Comparison of ENCODE assay signal across 8 cellular contexts in the genomic region with DNA sequence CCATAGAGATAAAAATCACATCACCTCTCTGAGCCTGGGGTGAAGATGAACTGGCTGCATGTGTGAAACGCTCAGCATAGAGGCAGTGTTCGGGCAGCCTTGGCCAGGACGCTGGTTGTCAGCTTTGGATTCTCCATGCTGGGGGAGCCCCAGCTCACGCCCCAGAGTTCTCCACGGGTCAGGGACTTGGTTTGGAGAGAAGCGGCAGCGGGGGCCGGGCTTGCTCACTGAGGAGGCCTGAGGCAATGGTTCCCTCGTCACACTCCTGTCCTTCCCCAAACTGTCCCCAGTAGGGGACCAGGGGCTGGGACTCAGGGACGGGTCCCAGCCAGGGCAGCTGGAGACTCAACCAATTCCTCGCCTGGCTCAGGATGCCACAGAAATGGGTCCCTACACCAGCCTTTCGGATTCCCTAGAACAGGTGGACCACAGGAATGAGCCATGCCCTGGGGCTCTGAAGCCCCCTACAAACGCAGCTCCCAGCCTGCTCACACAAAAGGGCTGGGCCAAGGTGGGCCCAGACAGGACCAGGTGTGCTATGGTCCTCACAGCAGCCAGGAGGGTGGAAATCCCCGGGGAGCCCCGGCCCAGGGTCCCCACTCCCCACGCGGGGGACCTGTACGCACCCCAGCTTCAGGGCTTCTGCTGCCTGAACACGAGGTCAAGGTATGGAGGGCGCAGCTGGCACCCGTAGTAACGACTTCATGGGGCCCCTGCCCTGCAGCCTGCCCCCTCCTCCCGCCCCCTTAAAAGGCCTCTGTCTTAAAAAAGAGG. TPM values are rescaled to one million over a fixed set of nuclear protein-coding genes. Genes with fewer than 3 reads are reported as not detected.
DNase-seq lines count a peak whose midpoint lies in the region; ATAC-seq and TF ChIP-seq lines count a peak whose summit lies in the region.

No MANE protein-coding gene starts in this region.

- DNase-seq in activated CD8-positive, alpha-beta T cell treated with anti-CD3 and anti-CD28 coated beads for 36 hours, result peak; percentile 1
- DNase-seq in cardiac muscle cell (ENCODE audit: low read depth in 1 of 2, low spot score in 1 of 2) (no peak), prostate gland (ENCODE audit: low spot score) (no peak), midbrain (lab: John Stamatoyannopoulos, UW) (no peak), NCI-H1436 (lab: John Stamatoyannopoulos, UW) (no peak), NCI-H510A treated with DMSO at 0.1 percent for 48 hours (lab: John Stamatoyannopoulos, UW) (no peak)

- H3K27ac Mint-ChIP-seq in activated CD8-positive, alpha-beta T cell treated with anti-CD3 and anti-CD28 coated beads for 36 hours, result no peak overlapping the region

- no peak for TF ChIP-seq POLR2A in prostate gland (IDR thresholded peaks at IDR 0.05)

- no peaks in the 10 kb centered on the region for H3K4me1 Mint-ChIP-seq in activated CD8-positive, alpha-beta T cell treated with anti-CD3 and anti-CD28 coated beads for 36 hours (ENCODE audit: low read depth)

- H3K27ac ChIP-seq in cardiac muscle cell (no peak overlapping the region), prostate gland (peak overlapping the region; percentile 92 to 94)

- CTCF ChIA-PET in activated CD8-positive, alpha-beta T cell treated with anti-CD3 and anti-CD28 coated beads for 36 hours (lab: Charles Lee), result interaction anchor here (1.2 to 1.3 kb wide), 2 partner anchors 20 to 152 kb away, joined by 3 read pairs; no protein-coding TSS in a partner anchor

- no peaks in the 10 kb centered on the region for H3K27me3 ChIP-seq in cardiac muscle cell
- H3K27me3 ChIP-seq in prostate gland (replicated peaks; ENCODE audit: insufficient read depth), result no peaks in the 10 kb centered on the region

- H3K4me3 ChIP-seq in GM08714 (ENCODE audit: low read length) (peak overlapping the region; percentile 71), cardiac muscle cell (peak overlapping the region; percentile 94), prostate gland (peak overlapping the region; percentile 88 to 93)

- TF ChIP-seq CTCF in activated CD8-positive, alpha-beta T cell treated with anti-CD3 and anti-CD28 coated beads for 36 hours (IDR thresholded peaks at IDR 0.05), result no peak
- TF ChIP-seq CTCF in cardiac muscle cell (IDR thresholded peaks at IDR 0.05; ENCODE audit: low read depth, low read length) (no peak), prostate gland (IDR thresholded peaks at IDR 0.05) (no peak)

- no peaks in the 10 kb centered on the region for H3K36me3 Mint-ChIP-seq in activated CD8-positive, alpha-beta T cell treated with anti-CD3 and anti-CD28 coated beads for 36 hours (ENCODE audit: low read depth)

- ATAC-seq in activated CD8-positive, alpha-beta T cell treated with anti-CD3 and anti-CD28 coated beads for 36 hours, result no peak
- no peak for ATAC-seq in GM18858 (IDR thresholded peaks at IDR 0.05; ENCODE audit: unreplicated experiment)

- peak overlapping the region; percentile 60 for H3K4me3 Mint-ChIP-seq in activated CD8-positive, alpha-beta T cell treated with anti-CD3 and anti-CD28 coated beads for 36 hours

- H3K27me3 Mint-ChIP-seq in activated CD8-positive, alpha-beta T cell treated with anti-CD3 and anti-CD28 coated beads for 36 hours, result no peaks in the 10 kb centered on the region

- intact Hi-C loops in activated CD8-positive, alpha-beta T cell treated with anti-CD3 and anti-CD28 coated beads for 36 hours (cut with micrococcal nuclease), result no loop called here
- intact Hi-C loops in prostate gland (cut with DNase I), result loop anchor here (10.0 kb wide), 3 partner anchors 154 to 674 kb away; a partner anchor contains a TSS

- POLR2A ChIA-PET in activated CD8-positive, alpha-beta T cell treated with anti-CD3 and anti-CD28 coated beads for 36 hours (lab: Charles Lee), result interaction anchor here (1.0 to 2.2 kb wide), 4 partner anchors 10 to 208 kb away, joined by 3 to 5 read pairs (median 4); a partner anchor contains a TSS

- H3K36me3 ChIP-seq in cardiac muscle cell (no peaks in the 10 kb centered on the region), prostate gland (peaks cover 0 to 4% of the 10 kb centered on the region in 2 donors)

- H3K9me3 Mint-ChIP-seq in activated CD8-positive, alpha-beta T cell treated with anti-CD3 and anti-CD28 coated beads for 36 hours, result no peaks in the 10 kb centered on the region

- 24% methylated on average over 14 of the region's 23 CpGs for WGBS in prostate gland

- H3K4me1 ChIP-seq in cardiac muscle cell (ENCODE audit: low read depth), result no peaks in the 10 kb centered on the region
- H3K4me1 ChIP-seq in prostate gland (replicated peaks), result peaks cover 43% of the 10 kb centered on the region

- no peaks in the 10 kb centered on the region for H3K9me3 ChIP-seq in cardiac muscle cell (ENCODE audit: low read depth)
- H3K9me3 ChIP-seq in prostate gland, result no peaks in the 10 kb centered on the region

RNA-seq across cellular contexts. Expression of a gene that starts 1.4 kb away (rescaled TPM):
- 1 to 10 TPM; 1.5 to 2.3 TPM for total RNA-seq in activated CD8-positive, alpha-beta T cell treated with anti-CD3 and anti-CD28 coated beads for 36 hours
- total RNA-seq in cardiac muscle cell, result 45.5 and 72.6 TPM in 2 replicates
- 36.1 and 64.0 TPM in 2 replicates for polyA plus RNA-seq in cardiac muscle cell
- total RNA-seq in prostate gland, result 10 to 100 TPM; 63.4 to 81.1 TPM

RNA-seq across cellular contexts. Expression of a gene that starts 18.6 kb away (rescaled TPM):
- 10 to 100 TPM; 18.4 to 19.5 TPM for total RNA-seq in activated CD8-positive, alpha-beta T cell treated with anti-CD3 and anti-CD28 coated beads for 36 hours
- total RNA-seq in cardiac muscle cell (9.2 and 15.2 TPM in 2 replicates), prostate gland (10 to 100 TPM; 21.1 to 24.2 TPM)
- 16.3 and 19.4 TPM in 2 replicates for polyA plus RNA-seq in cardiac muscle cell

RNA-seq across cellular contexts. Expression of a gene that starts 18.6 kb away (rescaled TPM):
- 1 to 10 TPM; 2.1 to 2.9 TPM for total RNA-seq in activated CD8-positive, alpha-beta T cell treated with anti-CD3 and anti-CD28 coated beads for 36 hours
- total RNA-seq in cardiac muscle cell (5.2 and 6.9 TPM in 2 replicates), prostate gland (10 to 100 TPM in 1 of 2 donors, 1 to 10 TPM in 1; 3.8 to 15.2 TPM)
- 8.5 and 9.0 TPM in 2 replicates for polyA plus RNA-seq in cardiac muscle cell

Comparison
In these comparisons a context has a peak if more than half of its experiments do, and no peak if none do; other contexts are left out.
1. RNA of a gene that starts 1.4 kb away (total RNA-seq): 63.4 to 81.1 TPM in prostate gland and 45.5 to 72.6 TPM in cardiac muscle cell; 1.5 to 2.3 TPM in activated CD8-positive, alpha-beta T cell treated with anti-CD3 and anti-CD28 coated beads for 36 hours; every median in the first group is over 10 times any median in the second.
2. Peak in every context shown above with its lines, with median percentiles within 50 percentile points of each other: H3K4me3 ChIP-seq.